Comparison of ENCODE assay signal across 8 cellular contexts in the genomic region with DNA sequence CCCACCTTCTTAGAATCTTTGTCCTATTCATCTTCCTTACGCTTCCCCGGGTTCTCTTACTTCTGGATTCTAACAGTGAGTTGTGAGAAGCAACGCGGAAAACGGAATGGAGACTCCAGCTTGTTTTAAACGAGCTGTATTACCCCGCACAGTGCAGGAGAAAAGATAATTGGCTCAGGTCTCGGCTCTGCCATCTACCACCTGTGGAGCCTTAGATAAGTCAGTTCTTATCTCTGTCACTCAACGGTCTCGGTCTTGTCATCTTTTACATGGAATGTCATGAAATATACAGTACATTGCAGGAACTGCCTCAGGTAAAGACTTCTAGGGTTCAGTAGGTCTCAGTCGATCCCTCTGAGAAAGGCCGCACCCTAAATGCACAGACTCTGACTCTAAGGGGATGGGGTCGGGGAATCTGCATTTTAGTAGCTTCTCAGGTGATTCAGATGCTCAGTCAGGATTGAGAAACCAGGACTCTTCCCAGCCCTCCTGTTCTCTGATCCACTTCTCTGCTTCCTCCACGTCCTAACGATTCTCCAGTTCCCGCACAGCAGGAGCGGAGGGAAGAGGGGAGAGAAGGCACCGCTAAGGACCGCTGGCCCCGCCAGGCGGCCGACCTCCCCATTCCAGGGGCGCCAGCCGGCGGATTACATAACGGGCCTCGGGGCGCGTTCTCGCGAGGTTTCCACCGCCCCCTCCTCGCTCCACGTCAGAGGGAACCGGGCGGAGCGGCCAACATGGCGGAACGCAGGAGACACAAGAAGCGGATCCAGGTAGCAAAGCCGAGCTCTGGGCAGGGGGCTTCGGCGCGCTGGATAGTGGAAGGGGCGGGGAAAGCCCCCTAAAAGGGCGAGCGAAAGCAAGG. TPM values are rescaled to one million over a fixed set of nuclear protein-coding genes. Genes with fewer than 3 reads are reported as not detected.
DNase-seq lines count a peak whose midpoint lies in the region; ATAC-seq and TF ChIP-seq lines count a peak whose summit lies in the region.

Gene SEC62, plus strand, starts transcription at position 722 of the 865 bp plus-strand sequence. Its CDS starts 16 bp downstream, at position 738.

- peak; percentile 55 for TF ChIP-seq CTCF in LNCAP (IDR thresholded peaks at IDR 0.05)

- peak within 1 kb of the TSS; percentile 95 for H3K4me3 Mint-ChIP-seq in activated T-helper 17 cell treated with anti-CD3 and anti-CD28 coated beads, Interleukin-2, amount 50 U/mL, for 72 hours
- peak within 1 kb of the TSS; percentile 90 for H3K4me3 Mint-ChIP-seq in natural killer cell treated with Interleukin-12 subunit alpha and Interleukin-12 subunit beta and Interleukin-15 and Interleukin-18, amount 100 ng/mL, for 72 hours

- peaks cover under 1% of the 10 kb centered on the region for H3K9me3 Mint-ChIP-seq in activated T-helper 17 cell treated with anti-CD3 and anti-CD28 coated beads, Interleukin-2, amount 50 U/mL, for 72 hours
- H3K9me3 Mint-ChIP-seq in natural killer cell treated with Interleukin-12 subunit alpha and Interleukin-12 subunit beta and Interleukin-15 and Interleukin-18, amount 100 ng/mL, for 72 hours = no peaks in the 10 kb centered on the region

- peak; percentile 91 for DNase-seq in EL
- peak; percentile 89 for DNase-seq in GOT3 (lab: John Stamatoyannopoulos, UW)
- DNase-seq in RPMI8226 = peak; percentile 99
- DNase-seq in fibroblast of peridontal ligament (ENCODE audit: extremely low read depth) = peak; percentile 87
- DNase-seq in natural killer cell treated with Interleukin-12 subunit alpha and Interleukin-12 subunit beta and Interleukin-15 and Interleukin-18, amount 100 ng/mL, for 72 hours (ENCODE audit: low spot score) = peak; percentile 93
- peak; percentile 95 for DNase-seq in stimulated activated naive CD8-positive, alpha-beta T cell treated with anti-CD3 and anti-CD28 coated beads, Interleukin-15, Interleukin-2, amounts not matched to agents 100 U/mL and 50 U/mL, for 24 hours

- H3K4me1 Mint-ChIP-seq in activated T-helper 17 cell treated with anti-CD3 and anti-CD28 coated beads, Interleukin-2, amount 50 U/mL, for 72 hours = peaks cover 37% of the 10 kb centered on the region
- H3K4me1 Mint-ChIP-seq in natural killer cell treated with Interleukin-12 subunit alpha and Interleukin-12 subunit beta and Interleukin-15 and Interleukin-18, amount 100 ng/mL, for 72 hours (ENCODE audit: low read depth in 2 of 2) = peaks cover 18 to 29% of the 10 kb centered on the region in 2 donors

- peak; percentile 93 for ATAC-seq in activated T-helper 17 cell treated with anti-CD3 and anti-CD28 coated beads, Interleukin-2, amount 50 U/mL, for 72 hours (replicated peaks)
- ATAC-seq in natural killer cell treated with Interleukin-12 subunit alpha and Interleukin-12 subunit beta and Interleukin-15 and Interleukin-18, amount 100 ng/mL, for 72 hours = peak; percentile 94 to 96
- peak; percentile 89 for ATAC-seq in stimulated activated naive CD8-positive, alpha-beta T cell treated with anti-CD3 and anti-CD28 coated beads, Interleukin-15, Interleukin-2, amounts not matched to agents 100 U/mL and 50 U/mL, for 24 hours

- H3K27me3 Mint-ChIP-seq in activated T-helper 17 cell treated with anti-CD3 and anti-CD28 coated beads, Interleukin-2, amount 50 U/mL, for 72 hours = no peaks in the 10 kb centered on the region
- peaks cover 17 to 26% of the 10 kb centered on the region in 2 donors for H3K27me3 Mint-ChIP-seq in natural killer cell treated with Interleukin-12 subunit alpha and Interleukin-12 subunit beta and Interleukin-15 and Interleukin-18, amount 100 ng/mL, for 72 hours

- peaks cover 44% of the 10 kb centered on the region for H3K36me3 Mint-ChIP-seq in activated T-helper 17 cell treated with anti-CD3 and anti-CD28 coated beads, Interleukin-2, amount 50 U/mL, for 72 hours (ENCODE audit: low read depth)
- peaks cover 6% of the 10 kb centered on the region for H3K36me3 Mint-ChIP-seq in natural killer cell treated with Interleukin-12 subunit alpha and Interleukin-12 subunit beta and Interleukin-15 and Interleukin-18, amount 100 ng/mL, for 72 hours

- H3K27ac Mint-ChIP-seq in activated T-helper 17 cell treated with anti-CD3 and anti-CD28 coated beads, Interleukin-2, amount 50 U/mL, for 72 hours = peak within 1 kb of the TSS; percentile 98
- H3K27ac Mint-ChIP-seq in natural killer cell treated with Interleukin-12 subunit alpha and Interleukin-12 subunit beta and Interleukin-15 and Interleukin-18, amount 100 ng/mL, for 72 hours = peak within 1 kb of the TSS; percentile 81 to 87

RNA-seq across cellular contexts. Expression of gene SEC62, which starts in this region (rescaled TPM):
- total RNA-seq in activated T-helper 17 cell treated with anti-CD3 and anti-CD28 coated beads, Interleukin-2, amount 50 U/mL, for 72 hours = 10 to 100 TPM; 64.1 to 78.5 TPM
- total RNA-seq in natural killer cell treated with Interleukin-12 subunit alpha and Interleukin-12 subunit beta and Interleukin-15 and Interleukin-18, amount 100 ng/mL, for 72 hours = 10 to 100 TPM; 51.2 to 68.9 TPM

Comparison
In these comparisons a context has a peak if more than half of its experiments do, and no peak if none do; other contexts are left out.
1. Peak in every context shown above with its lines: DNase-seq and ATAC-seq.